ENCODE assay signal across 8 cellular contexts in genomic region chr1:247007511-247008405, GRCh38. TPM values are rescaled to one million over a fixed set of nuclear protein-coding genes. Genes with fewer than 3 reads are reported as not detected.
DNase-seq lines count a peak whose midpoint lies in the region; ATAC-seq lines count a peak whose summit lies in the region.

TSS of gene ZNF695 (minus strand) at chr1:247008057. CDS start at chr1:247007908, 149 bp downstream.

- H3K4me3 Mint-ChIP-seq in naive B cell = peak within 1 kb of the TSS; percentile 84 to 100 (median 96)

- peak; percentile 91 for DNase-seq in COLO829 (ENCODE audit: low spot score)
- peak; percentile 91 for DNase-seq in NOMO-1 treated with dmso at 0.1 percent for 144 hours (lab: John Stamatoyannopoulos, UW; ENCODE audit: unreplicated experiment)
- peak; percentile 36 for DNase-seq in activated T-cell treated with anti-CD3 and anti-CD28 coated beads, Interleukin-2, amount 50 U/mL, for 1 hour
- peak; percentile 91 for DNase-seq in fibroblast of peridontal ligament (ENCODE audit: extremely low read depth)
- DNase-seq in naive B cell = peak; percentile 79
- DNase-seq in stimulated activated naive CD4-positive, alpha-beta T cell treated with Interleukin-2 at 50 U/mL for 16 hours (lab: John Stamatoyannopoulos, UW) = peak; percentile 3

- H3K36me3 Mint-ChIP-seq in naive B cell = peaks cover 5 to 8% of the 10 kb centered on the region in 2 donors

- peak; percentile 99 for ATAC-seq in GM19452 (IDR thresholded peaks at IDR 0.05; ENCODE audit: unreplicated experiment)
- peak; percentile 99 for ATAC-seq in HG03521 (IDR thresholded peaks at IDR 0.05; ENCODE audit: unreplicated experiment)
- ATAC-seq in naive B cell (ENCODE audit: low read depth in 2 of 2) = peak; percentile 99

- peaks cover 6 to 12% (median 6%) of the 10 kb centered on the region in 3 donors for H3K4me1 Mint-ChIP-seq in naive B cell

- peaks cover 8 to 43% (median 29%) of the 10 kb centered on the region in 3 donors for H3K27me3 Mint-ChIP-seq in naive B cell

- peak within 1 kb of the TSS in 5 of 6 donors; percentile 60 to 98 (median 86) for H3K27ac Mint-ChIP-seq in naive B cell

- H3K9me3 Mint-ChIP-seq in naive B cell = peaks cover 0 to 60% (median 42%) of the 10 kb centered on the region in 7 donors

RNA-seq across cellular contexts. Expression of gene ZNF695, which starts in this region (rescaled TPM):
- polyA plus RNA-seq in naive B cell (ENCODE audit: low read depth in 6 of 6) = under 1 TPM in 1 of 6 donors, not detected in 5; 0.08 TPM

Comparison
In these comparisons a context has a peak if more than half of its experiments do, and no peak if none do; other contexts are left out.
1. Peak in every context shown above with its lines: DNase-seq and ATAC-seq.
2. Peak in DNase-seq and ATAC-seq in naive B cell; RNA of the gene not detected or under 1 TPM.
3. DNase-seq: peak in every context shown above with its lines; median percentile 91 in COLO829; 91 in NOMO-1 treated with dmso at 0.1 percent for 144 hours; 91 in fibroblast of peridontal ligament; 79 in naive B cell; 36 in activated T-cell treated with anti-CD3 and anti-CD28 coated beads, Interleukin-2, amount 50 U/mL, for 1 hour; 3 in stimulated activated naive CD4-positive, alpha-beta T cell treated with Interleukin-2 at 50 U/mL for 16 hours.